ENCODE assay signal across 18 cellular contexts in the genomic region with DNA sequence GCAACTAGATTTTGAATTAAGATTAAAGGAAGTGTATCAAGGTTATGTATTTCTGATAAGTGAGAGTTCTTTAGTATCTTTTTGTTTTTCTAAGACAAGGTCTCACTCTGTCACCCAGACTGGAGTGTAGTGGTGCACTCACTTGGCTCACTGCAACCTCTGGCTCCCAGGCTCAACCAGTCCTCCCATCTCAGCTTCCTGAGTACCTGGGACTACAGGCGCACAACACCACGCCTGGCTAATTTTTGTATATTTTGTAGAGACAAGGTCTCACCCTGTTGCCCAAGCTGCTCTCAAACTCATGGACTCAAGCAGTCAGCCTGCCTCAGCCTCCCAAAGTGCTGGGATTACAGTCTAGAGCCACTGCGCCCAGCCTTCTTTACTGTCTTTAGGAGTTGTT.
"Had no signal": no experiment of that assay in that cellular context is flagged by ENCODE, and none has a peak within 500 bp of the region (broad histone marks: within the 10 kb centered on the region; RNA-seq: fewer than 3 reads in every experiment).

No MANE protein-coding gene starts in this region.

- H3K27ac ChIP-seq: adrenal gland, breast epithelium, coronary artery, gastrocnemius medialis, neural progenitor cell, transverse colon, vagina, WERI-Rb-1 had no signal

- ATAC-seq: gastrocnemius medialis, left lobe of liver had no signal

- H3K4me1 ChIP-seq: adrenal gland, breast epithelium, gastrocnemius medialis, neural progenitor cell, transverse colon, vagina had no signal

- H3K4me2 ChIP-seq: neural progenitor cell had no signal

- H3K27me3 Mint-ChIP-seq: progenitor cell of endocrine pancreas had no signal

- H3K4me3 Mint-ChIP-seq: activated T-helper 1 cell treated with anti-CD3 and anti-CD28 coated beads, Interleukin-12 subunit alpha, Interleukin-12 subunit beta, Interleukin-2, Interleukin-4 antibody, amounts not matched to agents 30 ng/mL and 10 ng/mL and 1 ng/mL, durations not matched to agents 14 hours and 24 hours and 36 hours; neural progenitor cell had no signal

- H3K9ac ChIP-seq: neural progenitor cell had no signal

- H3K36me3 ChIP-seq: breast epithelium had no signal

- H3K9me3 Mint-ChIP-seq: activated T-helper 1 cell treated with anti-CD3 and anti-CD28 coated beads, Interleukin-12 subunit alpha, Interleukin-12 subunit beta, Interleukin-2, Interleukin-4 antibody, amounts not matched to agents 30 ng/mL and 10 ng/mL and 1 ng/mL, durations not matched to agents 14 hours and 24 hours and 36 hours; neural progenitor cell had no signal

- H3K9me3 ChIP-seq: adrenal gland, breast epithelium, gastrocnemius medialis, transverse colon, vagina had no signal

- H2AFZ ChIP-seq: neural progenitor cell had no signal

- H3K4me1 Mint-ChIP-seq: neural progenitor cell had no signal

- H3K4me3 ChIP-seq: adrenal gland, breast epithelium, coronary artery, gastrocnemius medialis, lung, neural progenitor cell, transverse colon, vagina had no signal

- H3K27me3 ChIP-seq: adrenal gland, breast epithelium, gastrocnemius medialis, neural progenitor cell, transverse colon, vagina had no signal

- DNase-seq: activated CD4-positive, alpha-beta T cell treated with anti-CD3 and anti-CD28 coated beads, Interleukin-2, amount 50 U/mL, for 4 hours; activated CD8-positive, alpha-beta memory T cell treated with anti-CD3 and anti-CD28 coated beads, Interleukin-2, amount 50 U/mL, for 4 hours; adrenal gland; gastrocnemius medialis; head of caudate nucleus; midbrain; stimulated activated naive CD4-positive, alpha-beta T cell treated with Interleukin-2 at 50 U/mL for 16 hours; T-helper 2 cell; transverse colon; WERI-Rb-1 had no signal

- H3K27ac Mint-ChIP-seq: activated T-helper 1 cell treated with anti-CD3 and anti-CD28 coated beads, Interleukin-12 subunit alpha, Interleukin-12 subunit beta, Interleukin-2, Interleukin-4 antibody, amounts not matched to agents 30 ng/mL and 10 ng/mL and 1 ng/mL, durations not matched to agents 14 hours and 24 hours and 36 hours; neural progenitor cell; progenitor cell of endocrine pancreas had no signal
